ENCODE assay signal across 34 cellular contexts in genomic region chr5:115500225-115500624, GRCh38.
"Had no signal": no experiment of that assay in that cellular context is flagged by ENCODE, and none has a peak within 500 bp of the region (broad histone marks: within the 10 kb centered on the region; RNA-seq: fewer than 3 reads in every experiment).

No MANE protein-coding gene starts in this region.

- H3K9ac ChIP-seq: KMS-11 had no signal

- H3K36me3 ChIP-seq: MG63 had no signal

- H3K27ac ChIP-seq: KMS-11 had no signal

- DNase-seq: Kasumi-1, MG63, MM.1S, MV-4-11, NCI-H1048, NCI-H1092, NCI-H1092 treated with DMSO at 0.1 percent for 48 hours, NCI-H1105, NCI-H1105 treated with DMSO at 0.1 percent for 48 hours, NCI-H1417, NCI-H1417 treated with DMSO at 0.1 percent for 48 hours, NCI-H1436, NCI-H1436 treated with DMSO at 0.1 percent for 48 hours, NCI-H146, NCI-H1694, NCI-H1694 treated with DMSO at 0.1 percent for 48 hours, NCI-H187, NCI-H187 treated with DMSO at 0.1 percent for 48 hours, NCI-H1930, NCI-H2029, NCI-H2029 treated with DMSO at 0.1 percent for 48 hours, NCI-H2081, NCI-H2081 treated with DMSO at 0.1 percent for 48 hours, NCI-H2107, NCI-H2171, NCI-H2171 treated with DMSO at 0.1 percent for 48 hours, NCI-H2227 treated with DMSO at 0.1 percent for 48 hours, NCI-H226, NCI-H345, NCI-H446, NCI-H446 treated with DMSO at 0.1 percent for 48 hours, NCI-H510A, NCI-H510A treated with DMSO at 0.1 percent for 48 hours had no signal

- H3K27me3 ChIP-seq: MG63 had no signal

- H3K4me2 ChIP-seq: KMS-11 had no signal

- H3K9me3 ChIP-seq: MG63 had no signal

- H3K4me3 ChIP-seq: MG63 had no signal
